Comparison of ENCODE assay signal across 9 cellular contexts in the genomic region with DNA sequence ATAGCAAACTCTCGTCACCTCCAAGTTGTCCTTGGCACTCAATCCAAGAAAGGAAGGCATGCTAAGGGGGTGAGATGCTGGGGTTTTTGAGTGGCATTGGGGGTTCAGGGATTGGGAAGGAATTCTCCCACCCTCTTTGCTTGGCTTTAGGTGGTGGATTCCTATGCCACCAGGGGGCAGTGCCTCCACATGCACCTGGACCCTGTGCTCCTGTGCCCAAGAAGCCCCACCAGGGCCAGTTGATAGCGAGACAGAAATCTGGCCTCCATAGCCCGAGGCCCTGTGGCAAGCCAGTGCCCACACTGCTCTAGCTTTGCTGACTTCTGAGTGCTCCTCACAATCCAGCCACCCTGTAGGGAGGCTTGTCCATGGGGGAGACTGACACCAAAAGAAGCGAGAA. TPM values are rescaled to one million over a fixed set of nuclear protein-coding genes. Genes with fewer than 3 reads are reported as not detected.
DNase-seq lines count a peak whose midpoint lies in the region; ATAC-seq and TF ChIP-seq lines count a peak whose summit lies in the region.
"Had no signal": no experiment of that assay in that cellular context is flagged by ENCODE, and none has a peak within 500 bp of the region (broad histone marks: within the 10 kb centered on the region; RNA-seq: fewer than 3 reads in every experiment).

No MANE protein-coding gene starts in this region.

- H3K79me2 ChIP-seq in parathyroid adenoma, result no peaks in the 10 kb centered on the region

- no peak; the same call in 1 of the 2 replicates for TF ChIP-seq RAD21 in IMR-90 (IDR thresholded peaks at IDR 0.05; ENCODE audit: low read length)

- H2AFZ ChIP-seq in IMR-90 (replicated peaks; ENCODE audit: low read length, poor library complexity) (no peak overlapping the region), parathyroid adenoma (no peak overlapping the region)

- DNase-seq in heart left ventricle, result peak in 1 of 5 donors; percentile 21
- DNase-seq in Right ventricle myocardium inferior (ENCODE audit: missing footprints), result no peak
- DNase-seq in IMR-90, result no peak
- peak in 3 of 4 donors; percentile 9 to 38 (median 22) for DNase-seq in body of pancreas
- no peak for DNase-seq in activated T-helper 1 cell treated with anti-CD3 and anti-CD28 coated beads, Interleukin-12 subunit alpha, Interleukin-12 subunit beta, Interleukin-2, Interleukin-4 antibody, amounts not matched to agents 30 ng/mL and 10 ng/mL and 1 ng/mL, durations not matched to agents 14 hours and 24 hours and 36 hours (ENCODE audit: low spot score)
- DNase-seq: activated naive CD8-positive, alpha-beta T cell treated with anti-CD3 and anti-CD28 coated beads, Interleukin-2, amount 10 ng/mL, durations not matched to agents 7 days and 5 days had no signal

- intact Hi-C loops in heart left ventricle (cut with DNase I), result no loop called here
- intact Hi-C loops in Right ventricle myocardium inferior (cut with DNase I), result no loop called here
- intact Hi-C loops in IMR-90 (cut with micrococcal nuclease), result no loop called here
- intact Hi-C loops in body of pancreas (cut with DNase I), result no loop called here
- intact Hi-C loops in activated T-helper 1 cell treated with anti-CD3 and anti-CD28 coated beads, Interleukin-12 subunit alpha, Interleukin-12 subunit beta, Interleukin-2, Interleukin-4 antibody, amounts not matched to agents 30 ng/mL and 10 ng/mL and 1 ng/mL, durations not matched to agents 14 hours and 24 hours and 36 hours (cut with micrococcal nuclease), result no loop called here

- no peaks in the 10 kb centered on the region for H3K36me3 Mint-ChIP-seq in activated T-helper 1 cell treated with anti-CD3 and anti-CD28 coated beads, Interleukin-12 subunit alpha, Interleukin-12 subunit beta, Interleukin-2, Interleukin-4 antibody, amounts not matched to agents 30 ng/mL and 10 ng/mL and 1 ng/mL, durations not matched to agents 14 hours and 24 hours and 36 hours (ENCODE audit: low read depth)
- H3K36me3 Mint-ChIP-seq: activated naive CD8-positive, alpha-beta T cell treated with anti-CD3 and anti-CD28 coated beads, Interleukin-2, amount 10 ng/mL, durations not matched to agents 7 days and 5 days had no signal

- no peak overlapping the region for H2BK5ac ChIP-seq in IMR-90 (ENCODE audit: low read depth, low read length, poor library complexity, severe bottlenecking)

- TF ChIP-seq CTCF in heart left ventricle (IDR thresholded peaks at IDR 0.05) (peak; percentile 18 to 56 (median 40)), IMR-90 (conservative IDR thresholded peaks at IDR 0.05; ENCODE audit: low read depth, low read length) (peak; percentile 25; the same call in 1 of the 2 replicates), body of pancreas (IDR thresholded peaks at IDR 0.05) (peak in 5 of 7 experiments; percentile 19 to 31 (median 26)), parathyroid adenoma (IDR thresholded peaks at IDR 0.05) (peak; percentile 36)

- H4K5ac ChIP-seq in IMR-90 (ENCODE audit: low read depth, low read length), result no peak overlapping the region

- H3K27ac ChIP-seq in heart left ventricle (no peak overlapping the region), IMR-90 (ENCODE audit: insufficient read depth, low read length) (no peak overlapping the region), body of pancreas (no peak overlapping the region), parathyroid adenoma (no peak overlapping the region)

- no peaks in the 10 kb centered on the region for H3K27me3 Mint-ChIP-seq in activated T-helper 1 cell treated with anti-CD3 and anti-CD28 coated beads, Interleukin-12 subunit alpha, Interleukin-12 subunit beta, Interleukin-2, Interleukin-4 antibody, amounts not matched to agents 30 ng/mL and 10 ng/mL and 1 ng/mL, durations not matched to agents 14 hours and 24 hours and 36 hours (ENCODE audit: insufficient read depth)
- H3K27me3 Mint-ChIP-seq: activated naive CD8-positive, alpha-beta T cell treated with anti-CD3 and anti-CD28 coated beads, Interleukin-2, amount 10 ng/mL, durations not matched to agents 7 days and 5 days had no signal

- H3K9me3 ChIP-seq in heart left ventricle (no peaks in the 10 kb centered on the region), IMR-90 (ENCODE audit: control insufficient read depth, insufficient read depth, low read length) (no peaks in the 10 kb centered on the region; the same call in 1 of the 2 replicates), body of pancreas (no peaks in the 10 kb centered on the region), parathyroid adenoma (ENCODE audit: control insufficient read depth, low read length) (no peaks in the 10 kb centered on the region)

- H3K14ac ChIP-seq in IMR-90 (replicated peaks; ENCODE audit: low read depth, low read length), result no peak overlapping the region

- POLR2A ChIA-PET in IMR-90 (lab: Charles Lee; ENCODE audit: unreplicated experiment), result no interaction called here

- no peak overlapping the region for H2BK20ac ChIP-seq in IMR-90 (ENCODE audit: low read depth, low read length)

- H3K36me3 ChIP-seq in heart left ventricle, result no peaks in the 10 kb centered on the region
- H3K36me3 ChIP-seq in IMR-90 (ENCODE audit: control insufficient read depth, insufficient read depth, low read length), result no peaks in the 10 kb centered on the region
- H3K36me3 ChIP-seq in body of pancreas (replicated peaks in 1 of 2; ENCODE audit: insufficient read depth in 1 of 2, low read depth in 2 of 2), result no peaks in the 10 kb centered on the region
- H3K36me3 ChIP-seq in parathyroid adenoma (ENCODE audit: control insufficient read depth, insufficient read depth, low read length), result no peaks in the 10 kb centered on the region

- H2AK9ac ChIP-seq in IMR-90 (replicated peaks; ENCODE audit: low read depth, low read length, poor library complexity), result no peak overlapping the region

- H3K56ac ChIP-seq in IMR-90 (ENCODE audit: extremely low read depth, insufficient read depth, low read length), result no peak overlapping the region

- dilution Hi-C loops in IMR-90 (cut with HindIII; ENCODE audit: low sequenced_read_pairs, unreplicated experiment), result no loop called here

- peaks cover 0 to 4% (median 0%) of the 10 kb centered on the region in 9 donors for H3K27me3 ChIP-seq in heart left ventricle
- no peaks in the 10 kb centered on the region; the same call in 1 of the 2 replicates for H3K27me3 ChIP-seq in IMR-90 (ENCODE audit: control insufficient read depth, insufficient read depth, low read length)
- H3K27me3 ChIP-seq in body of pancreas, result no peaks in the 10 kb centered on the region
- no peaks in the 10 kb centered on the region for H3K27me3 ChIP-seq in parathyroid adenoma (ENCODE audit: control insufficient read depth, insufficient read depth, low read length)

- H4K8ac ChIP-seq in IMR-90 (ENCODE audit: low read depth in 2 of 2, low read length in 2 of 2), result no peak overlapping the region

- H2AK5ac ChIP-seq in IMR-90 (ENCODE audit: low read depth, low read length), result no peak overlapping the region

- CTCF ChIA-PET in IMR-90 (lab: Yijun Ruan, JAX), result no interaction called here

- TF ChIP-seq POLR2A in heart left ventricle (IDR thresholded peaks at IDR 0.05) (no peak), IMR-90 (IDR thresholded peaks at IDR 0.05; ENCODE audit: low read depth, low read length) (no peak), body of pancreas (IDR thresholded peaks at IDR 0.05) (no peak)

- 59 to 73% (median 68%) methylated on average over 4 of the region's 4 CpGs for WGBS in heart left ventricle, 4 donors
- WGBS in IMR-90 (ENCODE audit: extremely low coverage in 2 of 2, insufficient read length in 1 of 2), 2 experiments, result no CpG with 5 or more reads among the region's 4 CpGs
- 53 to 67% methylated on average over 2 to 3 of the region's 4 CpGs for WGBS in body of pancreas, 2 donors

- no peak overlapping the region for H4K91ac ChIP-seq in IMR-90 (ENCODE audit: insufficient read depth, low read depth, low read length)

- no TSS peak for BruUV-seq in IMR-90 (replicated peaks; lab: Mats Ljungman, UMichigan)

- no peak overlapping the region for H3K4me2 ChIP-seq in IMR-90 (ENCODE audit: low read depth, low read length)
- no peak overlapping the region for H3K4me2 ChIP-seq in parathyroid adenoma (ENCODE audit: low read length)

- no peak overlapping the region for H3K23ac ChIP-seq in IMR-90 (ENCODE audit: low read depth, low read length)

- no peak overlapping the region for H2BK120ac ChIP-seq in IMR-90 (ENCODE audit: low read depth, low read length)

- H4K20me1 ChIP-seq in IMR-90 (ENCODE audit: insufficient read depth, low read length), result no peaks in the 10 kb centered on the region

- no peak overlapping the region for H3K4ac ChIP-seq in IMR-90 (ENCODE audit: low read depth, low read length)

- no peaks in the 10 kb centered on the region for H3K79me1 ChIP-seq in IMR-90 (ENCODE audit: low read depth in 1 of 2, low read length in 2 of 2)

- H3K9ac ChIP-seq in IMR-90 (ENCODE audit: low read depth, low read length) (no peak overlapping the region), parathyroid adenoma (no peak overlapping the region)

- H2BK15ac ChIP-seq in IMR-90 (ENCODE audit: low read depth, low read length), result no peak overlapping the region

- in situ Hi-C loops in IMR-90 (cut with MboI; ENCODE audit: low sequenced_read_pairs), result no loop called here

- H3K4me1 Mint-ChIP-seq in activated T-helper 1 cell treated with anti-CD3 and anti-CD28 coated beads, Interleukin-12 subunit alpha, Interleukin-12 subunit beta, Interleukin-2, Interleukin-4 antibody, amounts not matched to agents 30 ng/mL and 10 ng/mL and 1 ng/mL, durations not matched to agents 14 hours and 24 hours and 36 hours (ENCODE audit: low read depth), result no peaks in the 10 kb centered on the region

- H3K18ac ChIP-seq in IMR-90 (ENCODE audit: low read depth, low read length), result no peak overlapping the region

- H3K9me1 ChIP-seq in IMR-90 (ENCODE audit: insufficient read depth, low read length), result no peaks in the 10 kb centered on the region

- H3K4me1 ChIP-seq in heart left ventricle (peaks cover 0 to 10% (median 0%) of the 10 kb centered on the region in 12 donors), IMR-90 (ENCODE audit: control insufficient read depth, insufficient read depth, low read length) (no peaks in the 10 kb centered on the region), body of pancreas (no peaks in the 10 kb centered on the region), parathyroid adenoma (no peaks in the 10 kb centered on the region)

- no peaks in the 10 kb centered on the region for H3K9me3 Mint-ChIP-seq in activated T-helper 1 cell treated with anti-CD3 and anti-CD28 coated beads, Interleukin-12 subunit alpha, Interleukin-12 subunit beta, Interleukin-2, Interleukin-4 antibody, amounts not matched to agents 30 ng/mL and 10 ng/mL and 1 ng/mL, durations not matched to agents 14 hours and 24 hours and 36 hours
- H3K9me3 Mint-ChIP-seq: activated naive CD8-positive, alpha-beta T cell treated with anti-CD3 and anti-CD28 coated beads, Interleukin-2, amount 10 ng/mL, durations not matched to agents 7 days and 5 days had no signal

- ATAC-seq in heart left ventricle (no peak), Right ventricle myocardium inferior (no peak), IMR-90 (ENCODE audit: low read depth) (no peak), body of pancreas (no peak), HG03442 (IDR thresholded peaks at IDR 0.05; ENCODE audit: unreplicated experiment) (no peak), HG02840 (IDR thresholded peaks at IDR 0.05; ENCODE audit: low FRiP score, unreplicated experiment) (no peak)

- no peak overlapping the region for H3K27ac Mint-ChIP-seq in activated T-helper 1 cell treated with anti-CD3 and anti-CD28 coated beads, Interleukin-12 subunit alpha, Interleukin-12 subunit beta, Interleukin-2, Interleukin-4 antibody, amounts not matched to agents 30 ng/mL and 10 ng/mL and 1 ng/mL, durations not matched to agents 14 hours and 24 hours and 36 hours
- H3K27ac Mint-ChIP-seq: activated naive CD8-positive, alpha-beta T cell treated with anti-CD3 and anti-CD28 coated beads, Interleukin-2, amount 10 ng/mL, durations not matched to agents 7 days and 5 days had no signal

- no peak overlapping the region for H3K4me3 Mint-ChIP-seq in activated T-helper 1 cell treated with anti-CD3 and anti-CD28 coated beads, Interleukin-12 subunit alpha, Interleukin-12 subunit beta, Interleukin-2, Interleukin-4 antibody, amounts not matched to agents 30 ng/mL and 10 ng/mL and 1 ng/mL, durations not matched to agents 14 hours and 24 hours and 36 hours
- H3K4me3 Mint-ChIP-seq: activated naive CD8-positive, alpha-beta T cell treated with anti-CD3 and anti-CD28 coated beads, Interleukin-2, amount 10 ng/mL, durations not matched to agents 7 days and 5 days had no signal

- H3K4me3 ChIP-seq in heart left ventricle (no peak overlapping the region), IMR-90 (ENCODE audit: insufficient read depth, low read depth, low read length) (no peak overlapping the region), body of pancreas (no peak overlapping the region), parathyroid adenoma (ENCODE audit: low read depth, low read length) (no peak overlapping the region)

RNA-seq across cellular contexts. Expression of gene FATE1, which starts 2.0 kb away (rescaled TPM):
- total RNA-seq in heart left ventricle, result 1 to 10 TPM in 1 of 9 donors, under 1 TPM in 4, not detected in 4; 0.27 to 1.1 (median 0.37) TPM
- under 1 TPM; 0.50 to 0.53 TPM for polyA plus RNA-seq in heart left ventricle
- not detected for total RNA-seq in Right ventricle myocardium inferior
- not detected in 2 replicates for total RNA-seq in IMR-90 (2012; rRNA removed)
- polyA plus RNA-seq in IMR-90 (2012; rRNA removed), result not detected in 2 replicates
- not detected in 2 replicates for polyA plus RNA-seq in IMR-90 (2012; cell fraction: cytosol; rRNA removed)
- polyA plus RNA-seq in IMR-90 (2012; cell fraction: nucleus; rRNA removed; ENCODE audit: low replicate concordance), result not detected in 2 replicates
- not detected for total RNA-seq in body of pancreas
- total RNA-seq in activated T-helper 1 cell treated with anti-CD3 and anti-CD28 coated beads, Interleukin-12 subunit alpha, Interleukin-12 subunit beta, Interleukin-2, Interleukin-4 antibody, amounts not matched to agents 30 ng/mL and 10 ng/mL and 1 ng/mL, durations not matched to agents 14 hours and 24 hours and 36 hours, result not detected in 2 replicates
- total RNA-seq: activated naive CD8-positive, alpha-beta T cell treated with anti-CD3 and anti-CD28 coated beads, Interleukin-2, amount 10 ng/mL, durations not matched to agents 7 days and 5 days had no signal

RNA-seq across cellular contexts. Expression of gene PRRG3, which starts 18.6 kb away (rescaled TPM):
- 1 to 10 TPM; 1.1 to 5.7 (median 1.9) TPM for total RNA-seq in heart left ventricle
- polyA plus RNA-seq in heart left ventricle, result under 1 TPM; 0.61 to 0.67 TPM
- 3.4 TPM for total RNA-seq in Right ventricle myocardium inferior
- total RNA-seq in IMR-90 (2012; rRNA removed), result not detected in 2 replicates
- polyA plus RNA-seq in IMR-90 (2012; rRNA removed), result not detected in 2 replicates
- not detected in 2 replicates for polyA plus RNA-seq in IMR-90 (2012; cell fraction: cytosol; rRNA removed)
- not detected in 2 replicates for polyA plus RNA-seq in IMR-90 (2012; cell fraction: nucleus; rRNA removed; ENCODE audit: low replicate concordance)
- 1 to 10 TPM in 1 of 2 donors, under 1 TPM in 1; 0.33 to 1.0 TPM for total RNA-seq in body of pancreas
- not detected in 2 replicates for total RNA-seq in activated T-helper 1 cell treated with anti-CD3 and anti-CD28 coated beads, Interleukin-12 subunit alpha, Interleukin-12 subunit beta, Interleukin-2, Interleukin-4 antibody, amounts not matched to agents 30 ng/mL and 10 ng/mL and 1 ng/mL, durations not matched to agents 14 hours and 24 hours and 36 hours
- total RNA-seq: activated naive CD8-positive, alpha-beta T cell treated with anti-CD3 and anti-CD28 coated beads, Interleukin-2, amount 10 ng/mL, durations not matched to agents 7 days and 5 days had no signal

RNA-seq across cellular contexts. Expression of gene CNGA2, which starts 20.7 kb away (rescaled TPM):
- total RNA-seq in heart left ventricle (not detected), Right ventricle myocardium inferior (not detected), IMR-90 (2012; rRNA removed) (not detected in 2 replicates), body of pancreas (not detected)
- polyA plus RNA-seq in heart left ventricle (not detected), IMR-90 (2012; rRNA removed) (not detected in 2 replicates)
- polyA plus RNA-seq in IMR-90 (2012; cell fraction: cytosol; rRNA removed), result not detected in 2 replicates
- not detected in 2 replicates for polyA plus RNA-seq in IMR-90 (2012; cell fraction: nucleus; rRNA removed; ENCODE audit: low replicate concordance)
- total RNA-seq in activated T-helper 1 cell treated with anti-CD3 and anti-CD28 coated beads, Interleukin-12 subunit alpha, Interleukin-12 subunit beta, Interleukin-2, Interleukin-4 antibody, amounts not matched to agents 30 ng/mL and 10 ng/mL and 1 ng/mL, durations not matched to agents 14 hours and 24 hours and 36 hours, result not detected in 2 replicates
- total RNA-seq: activated naive CD8-positive, alpha-beta T cell treated with anti-CD3 and anti-CD28 coated beads, Interleukin-2, amount 10 ng/mL, durations not matched to agents 7 days and 5 days had no signal

Comparison
In these comparisons a context has a peak if more than half of its experiments do, and no peak if none do; other contexts are left out.
1. DNase-seq: peak in body of pancreas (3 of 4); none in Right ventricle myocardium inferior (single experiment), IMR-90 (single experiment) and activated T-helper 1 cell treated with anti-CD3 and anti-CD28 coated beads, Interleukin-12 subunit alpha, Interleukin-12 subunit beta, Interleukin-2, Interleukin-4 antibody, amounts not matched to agents 30 ng/mL and 10 ng/mL and 1 ng/mL, durations not matched to agents 14 hours and 24 hours and 36 hours (single experiment).
2. Peak in every context shown above with its lines, with median percentiles within 50 percentile points of each other: CTCF ChIP-seq.